27 cellular contexts compared by ENCODE assay signal in the genomic region with DNA sequence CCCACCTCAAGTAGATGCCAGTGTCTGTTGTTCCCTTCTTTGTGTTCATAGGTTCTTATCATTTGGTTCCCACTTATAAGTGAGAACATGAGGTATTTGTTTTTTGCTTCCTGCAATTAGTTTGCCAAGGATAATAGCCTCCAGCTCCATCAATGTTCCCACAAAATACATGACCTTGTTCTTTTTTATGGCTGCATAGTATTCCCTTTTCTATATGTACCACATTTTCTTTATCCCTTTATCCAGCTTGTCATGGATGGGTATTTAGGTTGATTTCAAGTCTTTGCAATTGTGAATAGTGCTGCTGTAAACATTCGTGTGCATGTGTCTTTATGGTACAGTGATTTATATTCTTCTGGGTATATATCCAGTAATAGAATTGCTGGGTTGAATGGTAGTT.
"Had no signal": no experiment of that assay in that cellular context is flagged by ENCODE, and none has a peak within 500 bp of the region (broad histone marks: within the 10 kb centered on the region; RNA-seq: fewer than 3 reads in every experiment).

No MANE protein-coding gene starts in this region.

- H3K79me2 ChIP-seq: parathyroid adenoma had no signal

- H3K27me3 ChIP-seq: neural progenitor cell, ovary, right lobe of liver, sigmoid colon, stomach, thyroid gland, tibial nerve, upper lobe of left lung, vagina had no signal

- H3K27me3 Mint-ChIP-seq: progenitor cell of endocrine pancreas; stimulated activated naive B cell treated with anti-CD40 and anti-IgM and Interleukin-4, amounts not matched to agents 10 μg/mL and 1 μg/mL and 100 μg/mL, for 72 hours; stimulated activated naive CD8-positive, alpha-beta T cell treated with anti-CD3 and anti-CD28 coated beads, Interleukin-15, Interleukin-2, amounts not matched to agents 100 ng/mL and 50 ng/mL, for 24 hours had no signal

- H3K9ac ChIP-seq: neural progenitor cell, parathyroid adenoma had no signal

- H3K4me3 ChIP-seq: neural progenitor cell, ovary, psoas muscle, right lobe of liver, sigmoid colon, stomach, thoracic aorta, thyroid gland, tibial nerve, upper lobe of left lung, vagina had no signal

- H3K4me1 ChIP-seq: neural progenitor cell, parathyroid adenoma, psoas muscle, right lobe of liver, sigmoid colon, stomach, thyroid gland, tibial nerve, upper lobe of left lung, vagina had no signal

- H3K36me3 Mint-ChIP-seq: neural progenitor cell; stimulated activated effector memory CD8-positive, alpha-beta T cell treated with anti-CD3 and anti-CD28 coated beads, Interleukin-12 subunit alpha, Interleukin-12 subunit beta, amount 100 ng/mL, for 72 hours had no signal

- DNase-seq: occipital lobe; ovary; psoas muscle; right cardiac atrium; right lobe of liver; sigmoid colon; small intestine; stimulated activated CD4-positive, alpha-beta T cell treated with anti-CD3 and anti-CD28 coated beads, Interleukin-15, amount 100 ng/mL, for 24 hours; stimulated activated CD4-positive, alpha-beta T cell treated with anti-CD3 and anti-CD28 coated beads, Interleukin-2, amount 100 ng/mL, for 24 hours; stimulated activated CD4-positive, alpha-beta T cell treated with anti-CD3 and anti-CD28 coated beads, Interleukin-2, amount 100 ng/mL, for 48 hours; stimulated activated CD4-positive, alpha-beta T cell treated with anti-CD3 and anti-CD28 coated beads, Interleukin-4, amount 100 ng/mL, for 24 hours; stimulated activated naive B cell treated with anti-CD40 and anti-IgM and Interleukin-4, amounts not matched to agents 10 μg/mL and 1 μg/mL and 100 μg/mL, for 72 hours; stimulated activated naive CD4-positive, alpha-beta T cell treated with Interleukin-2 at 50 U/mL for 16 hours; stomach; thyroid gland; trophoblast cell had no signal

- H3K4me3 Mint-ChIP-seq: nephron; neural progenitor cell; stimulated activated effector memory CD8-positive, alpha-beta T cell treated with anti-CD3 and anti-CD28 coated beads, Interleukin-12 subunit alpha, Interleukin-12 subunit beta, amount 100 ng/mL, for 72 hours; stimulated activated naive B cell treated with anti-CD40 and anti-IgM and Interleukin-4, amounts not matched to agents 10 μg/mL and 1 μg/mL and 100 μg/mL, for 72 hours; stimulated activated naive CD8-positive, alpha-beta T cell treated with anti-CD3 and anti-CD28 coated beads, Interleukin-15, Interleukin-2, amounts not matched to agents 100 ng/mL and 50 ng/mL, for 24 hours had no signal

- H3K9me3 ChIP-seq: ovary, thyroid gland, vagina had no signal

- H3K27ac Mint-ChIP-seq: nephron; neural progenitor cell; progenitor cell of endocrine pancreas; stimulated activated effector memory CD8-positive, alpha-beta T cell treated with anti-CD3 and anti-CD28 coated beads, Interleukin-12 subunit alpha, Interleukin-12 subunit beta, amount 100 ng/mL, for 72 hours; stimulated activated naive B cell treated with anti-CD40 and anti-IgM and Interleukin-4, amounts not matched to agents 10 μg/mL and 1 μg/mL and 100 μg/mL, for 72 hours; stimulated activated naive CD8-positive, alpha-beta T cell treated with anti-CD3 and anti-CD28 coated beads, Interleukin-15, Interleukin-2, amounts not matched to agents 100 ng/mL and 50 ng/mL, for 24 hours had no signal

- H3K27ac ChIP-seq: neural progenitor cell, ovary, parathyroid adenoma, psoas muscle, right lobe of liver, sigmoid colon, stomach, thoracic aorta, thyroid gland, tibial nerve, upper lobe of left lung, vagina had no signal

- ATAC-seq: psoas muscle; right cardiac atrium; right lobe of liver; stimulated activated effector memory CD8-positive, alpha-beta T cell treated with anti-CD3 and anti-CD28 coated beads, Interleukin-12 subunit alpha, Interleukin-12 subunit beta, amount 100 ng/mL, for 72 hours; stimulated activated naive B cell treated with anti-CD40 and anti-IgM and Interleukin-4, amounts not matched to agents 10 μg/mL and 1 μg/mL and 100 μg/mL, for 72 hours had no signal

- H2AFZ ChIP-seq: neural progenitor cell, parathyroid adenoma had no signal

- H3K36me3 ChIP-seq: neural progenitor cell, ovary, right lobe of liver, sigmoid colon, stomach, thoracic aorta, thyroid gland, tibial nerve, upper lobe of left lung, vagina had no signal

- H3K4me1 Mint-ChIP-seq: nephron; neural progenitor cell; stimulated activated effector memory CD8-positive, alpha-beta T cell treated with anti-CD3 and anti-CD28 coated beads, Interleukin-12 subunit alpha, Interleukin-12 subunit beta, amount 100 ng/mL, for 72 hours; stimulated activated naive B cell treated with anti-CD40 and anti-IgM and Interleukin-4, amounts not matched to agents 10 μg/mL and 1 μg/mL and 100 μg/mL, for 72 hours had no signal

- FAIRE-seq: small intestine, urothelium cell line had no signal

- H3K4me2 ChIP-seq: neural progenitor cell had no signal
